In genomic region chr1:101451888-101452287, GRCh38 we compare ENCODE assay signal across 9 cellular contexts.
A peak's percentile ranks its signal among the peaks of the same experiment; 100 is the strongest.
DNase-seq lines count a peak whose midpoint lies in the region; ATAC-seq lines count a peak whose summit lies in the region.
"Had no signal": no experiment of that assay in that cellular context is flagged by ENCODE, and none has a peak within 500 bp of the region (broad histone marks: within the 10 kb centered on the region; RNA-seq: fewer than 3 reads in every experiment).

No MANE protein-coding gene starts in this region.

- DNase-seq in stimulated activated CD4-positive, alpha-beta T cell treated with anti-CD3 and anti-CD28 coated beads, Interleukin-15, amount 100 ng/mL, for 24 hours, result peak; percentile 51
- no peak for DNase-seq in stimulated activated CD4-positive, alpha-beta T cell treated with anti-CD3 and anti-CD28 coated beads, Interleukin-4, amount 100 ng/mL, for 4 hours
- no peak for DNase-seq in stimulated activated naive CD8-positive, alpha-beta T cell treated with anti-CD3 and anti-CD28 coated beads, Interleukin-15, Interleukin-2, amounts not matched to agents 100 U/mL and 50 U/mL, for 24 hours
- DNase-seq in NOMO-1 (lab: John Stamatoyannopoulos, UW; ENCODE audit: unreplicated experiment in 2 of 2) (no peak), posterior vena cava (ENCODE audit: low spot score) (no peak), DMS153 treated with DMSO at 0.1 percent for 48 hours (lab: John Stamatoyannopoulos, UW; ENCODE audit: unreplicated experiment) (no peak)
- DNase-seq: amniotic stem cell had no signal

- intact Hi-C loops in posterior vena cava (cut with DNase I), result no loop called here

- peak; percentile 53 for ATAC-seq in HG02588 (IDR thresholded peaks at IDR 0.05; ENCODE audit: unreplicated experiment)
- peak; percentile 54 for ATAC-seq in HG03460 (IDR thresholded peaks at IDR 0.05; ENCODE audit: unreplicated experiment)
- ATAC-seq in stimulated activated naive CD8-positive, alpha-beta T cell treated with anti-CD3 and anti-CD28 coated beads, Interleukin-15, Interleukin-2, amounts not matched to agents 100 U/mL and 50 U/mL, for 24 hours, result peak; percentile 90
